6 cellular contexts compared by ENCODE assay signal in genomic region chr1:228109962-228110488, GRCh38. TPM values are rescaled to one million over a fixed set of nuclear protein-coding genes. Genes with fewer than 3 reads are reported as not detected.
DNase-seq lines count a peak whose midpoint lies in the region; ATAC-seq, FAIRE-seq and TF ChIP-seq lines count a peak whose summit lies in the region.

No MANE protein-coding gene starts in this region.

- peak overlapping the region; percentile 84 for H4K8ac ChIP-seq in trophoblast cell (ENCODE audit: low read depth, low read length)

- intact Hi-C loops in Right ventricle myocardium superior (cut with DNase I): no loop called here
- intact Hi-C loops in cardiac septum (cut with DNase I): loop anchor here (2.0 kb wide), 2 partner anchors 27 to 55 kb away; partner anchors contain the start of genes ARF1 and IBA57

- peak overlapping the region; percentile 71 for H2AK5ac ChIP-seq in trophoblast cell (ENCODE audit: low read length)

- no peaks in the 10 kb centered on the region for H3K27me3 ChIP-seq in trophoblast cell (ENCODE audit: insufficient read depth, low read length)

- H3K14ac ChIP-seq in trophoblast cell (ENCODE audit: low read length): peak overlapping the region; percentile 83

- peaks cover 9% of the 10 kb centered on the region for H3K79me2 ChIP-seq in trophoblast cell (ENCODE audit: control insufficient read depth, insufficient read depth, low read length, poor library complexity)

- peak overlapping the region; percentile 45 for H2BK120ac ChIP-seq in trophoblast cell (ENCODE audit: insufficient read depth, low read length, poor library complexity)

- peak overlapping the region; percentile 72 for H3K9ac ChIP-seq in trophoblast cell (ENCODE audit: low read length)

- peak overlapping the region; percentile 65 for H2BK5ac ChIP-seq in trophoblast cell (ENCODE audit: low read depth, low read length, poor library complexity)

- H4K91ac ChIP-seq in trophoblast cell (ENCODE audit: low read depth, low read length): peak overlapping the region; percentile 86

- no peaks in the 10 kb centered on the region for H3K9me3 ChIP-seq in trophoblast cell (ENCODE audit: insufficient read depth, low read depth, low read length)

- H3K23ac ChIP-seq in trophoblast cell (ENCODE audit: low read length): no peak overlapping the region

- FAIRE-seq in H54 (lab: Jason Lieb, UNC): no peak

- no CpG with 5 or more reads among the region's 15 CpGs for WGBS in trophoblast cell (ENCODE audit: extremely low coverage, insufficient coverage, insufficient read length)

- no peak for TF ChIP-seq CTCF in coronary artery (IDR thresholded peaks at IDR 0.05)

- peak overlapping the region; percentile 55 for H2BK12ac ChIP-seq in trophoblast cell (ENCODE audit: low read length)

- peaks cover 11% of the 10 kb centered on the region for H3K79me1 ChIP-seq in trophoblast cell (ENCODE audit: low read length)

- H3K36me3 ChIP-seq in trophoblast cell (ENCODE audit: control insufficient read depth in 1 of 2, insufficient read depth in 2 of 2, low read length in 2 of 2): peaks cover 19 to 20% of the 10 kb centered on the region in 2 experiments

- no peak for TF ChIP-seq POLR2A in H54 (IDR thresholded peaks at IDR 0.05; ENCODE audit: low read depth, low read length)

- DNase-seq in Right ventricle myocardium superior (no peak), cardiac septum (ENCODE audit: low spot score) (no peak), coronary artery (ENCODE audit: low spot score) (no peak), trophoblast cell (peak; percentile 95 to 97), H54 (ENCODE audit: insufficient read length, low spot score) (no peak)
- no peak for DNase-seq in activated CD4-positive, alpha-beta T cell treated with anti-CD3 and anti-CD28 coated beads, Interleukin-2, amount 50 U/mL, for 1 hour

- peak; percentile 5 for ATAC-seq in Right ventricle myocardium superior (ENCODE audit: poor library complexity)

- peaks cover 7 to 10% of the 10 kb centered on the region in 2 experiments for H3K4me1 ChIP-seq in trophoblast cell (ENCODE audit: control insufficient read depth in 1 of 2, insufficient read depth in 2 of 2, low read length in 2 of 2)

- H3K4me3 ChIP-seq in coronary artery (peak overlapping the region; percentile 92), trophoblast cell (ENCODE audit: low read depth, low read length) (peak overlapping the region; percentile 87)

- H3K4me2 ChIP-seq in trophoblast cell (ENCODE audit: low read length): peak overlapping the region; percentile 85

- H3K4ac ChIP-seq in trophoblast cell (ENCODE audit: low read depth, low read length): peak overlapping the region; percentile 67

- peak overlapping the region; percentile 91 for H4K12ac ChIP-seq in trophoblast cell (ENCODE audit: low read depth, low read length)

- H3K27ac ChIP-seq in coronary artery (peak overlapping the region; percentile 93 to 96), trophoblast cell (ENCODE audit: low read depth, low read length) (peak overlapping the region; percentile 43)

- H3K18ac ChIP-seq in trophoblast cell (ENCODE audit: low read length): peak overlapping the region; percentile 95

- H2AFZ ChIP-seq in trophoblast cell (ENCODE audit: insufficient read depth, low read length, poor library complexity): peak overlapping the region; percentile 77

RNA-seq across cellular contexts. Expression of gene MRPL55, which starts 0.9 kb away (rescaled TPM):
- total RNA-seq in Right ventricle myocardium superior (65.6 TPM), cardiac septum (39.7 TPM)
- 87.0 and 91.4 TPM in 2 replicates for polyA plus RNA-seq in trophoblast cell (2013)

RNA-seq across cellular contexts. Expression of gene C1orf35, which starts 6.9 kb away (rescaled TPM):
- total RNA-seq in Right ventricle myocardium superior: 7.3 TPM
- total RNA-seq in cardiac septum: 8.9 TPM
- 17.6 and 18.1 TPM in 2 replicates for polyA plus RNA-seq in trophoblast cell (2013)

RNA-seq across cellular contexts. Expression of gene ARF1, which starts 27.5 kb away (rescaled TPM):
- total RNA-seq in Right ventricle myocardium superior (251 TPM), cardiac septum (332 TPM)
- 489 and 490 TPM in 2 replicates for polyA plus RNA-seq in trophoblast cell (2013)

RNA-seq across cellular contexts. Expression of gene GUK1, which starts 30.1 kb away (rescaled TPM):
- total RNA-seq in Right ventricle myocardium superior (143 TPM), cardiac septum (213 TPM)
- 235 and 242 TPM in 2 replicates for polyA plus RNA-seq in trophoblast cell (2013)

RNA-seq across cellular contexts. Expression of gene GJC2, which starts 39.7 kb away (rescaled TPM):
- 1.6 TPM for total RNA-seq in Right ventricle myocardium superior
- total RNA-seq in cardiac septum: 1.6 TPM
- polyA plus RNA-seq in trophoblast cell (2013): 0.38 and 0.51 TPM in 2 replicates

Comparison
In these comparisons a context has a peak if more than half of its experiments do, and no peak if none do; other contexts are left out.
1. DNase-seq: peak in trophoblast cell (2 of 2); none in Right ventricle myocardium superior (single experiment), cardiac septum (single experiment), coronary artery (single experiment), H54 (single experiment) and activated CD4-positive, alpha-beta T cell treated with anti-CD3 and anti-CD28 coated beads, Interleukin-2, amount 50 U/mL, for 1 hour (single experiment).